ENCODE assay signal across 23 cellular contexts in genomic region chr10:57506414-57507094, GRCh38.
"Had no signal": no experiment of that assay in that cellular context is flagged by ENCODE, and none has a peak within 500 bp of the region (broad histone marks: within the 10 kb centered on the region; RNA-seq: fewer than 3 reads in every experiment).

No MANE protein-coding gene starts in this region.

- H3K36me3 ChIP-seq: colonic mucosa, neural progenitor cell, pancreas, prostate gland, right lobe of liver, suprapubic skin, thyroid gland had no signal

- H3K4me1 ChIP-seq: colonic mucosa, foreskin keratinocyte, neural progenitor cell, pancreas, prostate gland, right lobe of liver, suprapubic skin, thyroid gland had no signal

- H2AFZ ChIP-seq: neural progenitor cell had no signal

- H3K27ac Mint-ChIP-seq: endodermal cell; memory B cell; mesothelial cell of epicardium; natural killer cell treated with Interleukin-12 subunit alpha and Interleukin-12 subunit beta and Interleukin-15 and Interleukin-18, amount 100 ng/mL, for 72 hours; neural progenitor cell; type B pancreatic cell had no signal

- H3K36me3 Mint-ChIP-seq: memory B cell; mesothelial cell of epicardium; natural killer cell treated with Interleukin-12 subunit alpha and Interleukin-12 subunit beta and Interleukin-15 and Interleukin-18, amount 100 ng/mL, for 72 hours; neural progenitor cell; type B pancreatic cell had no signal

- H3K27me3 ChIP-seq: colonic mucosa, foreskin keratinocyte, neural progenitor cell, pancreas, right lobe of liver, suprapubic skin, thyroid gland had no signal

- ATAC-seq: foreskin keratinocyte, pancreas had no signal

- H3K4me3 Mint-ChIP-seq: endodermal cell; memory B cell; mesothelial cell of epicardium; natural killer cell treated with Interleukin-12 subunit alpha and Interleukin-12 subunit beta and Interleukin-15 and Interleukin-18, amount 100 ng/mL, for 72 hours; neural progenitor cell; type B pancreatic cell had no signal

- H3K27ac ChIP-seq: colonic mucosa, foreskin keratinocyte, neural progenitor cell, pancreas, prostate gland, right lobe of liver, skin epidermis, suprapubic skin, thyroid gland had no signal

- H3K27me3 Mint-ChIP-seq: memory B cell; natural killer cell treated with Interleukin-12 subunit alpha and Interleukin-12 subunit beta and Interleukin-15 and Interleukin-18, amount 100 ng/mL, for 72 hours; type B pancreatic cell had no signal

- H3K4me1 Mint-ChIP-seq: endodermal cell, memory B cell, mesothelial cell of epicardium, neural progenitor cell had no signal

- FAIRE-seq: endothelial cell of umbilical vein, pancreas had no signal

- H3K4me3 ChIP-seq: colonic mucosa, neural progenitor cell, pancreas, prostate gland, right lobe of liver, skin epidermis, suprapubic skin, thyroid gland had no signal

- H3K9me3 ChIP-seq: colonic mucosa, pancreas, prostate gland, right lobe of liver, thyroid gland had no signal

- DNase-seq: caudate nucleus; colonic mucosa; dermis blood vessel endothelial cell; endodermal cell; erythroblast; foreskin keratinocyte; hippocampal formation; kidney glomerular epithelial cell; occipital lobe; right lobe of liver; stimulated activated CD4-positive, alpha-beta T cell treated with anti-CD3 and anti-CD28 coated beads, Interleukin-12 subunit alpha, Interleukin-12 subunit beta, amount 100 ng/mL, for 4 hours; stimulated activated naive CD8-positive, alpha-beta T cell treated with anti-CD3 and anti-CD28 coated beads, Interleukin-15, Interleukin-2, amounts not matched to agents 100 U/mL and 50 U/mL, for 24 hours; thyroid gland had no signal

- H3K4me2 ChIP-seq: neural progenitor cell had no signal

- H3K9me3 Mint-ChIP-seq: memory B cell, mesothelial cell of epicardium, neural progenitor cell, type B pancreatic cell had no signal
